In the genomic region with DNA sequence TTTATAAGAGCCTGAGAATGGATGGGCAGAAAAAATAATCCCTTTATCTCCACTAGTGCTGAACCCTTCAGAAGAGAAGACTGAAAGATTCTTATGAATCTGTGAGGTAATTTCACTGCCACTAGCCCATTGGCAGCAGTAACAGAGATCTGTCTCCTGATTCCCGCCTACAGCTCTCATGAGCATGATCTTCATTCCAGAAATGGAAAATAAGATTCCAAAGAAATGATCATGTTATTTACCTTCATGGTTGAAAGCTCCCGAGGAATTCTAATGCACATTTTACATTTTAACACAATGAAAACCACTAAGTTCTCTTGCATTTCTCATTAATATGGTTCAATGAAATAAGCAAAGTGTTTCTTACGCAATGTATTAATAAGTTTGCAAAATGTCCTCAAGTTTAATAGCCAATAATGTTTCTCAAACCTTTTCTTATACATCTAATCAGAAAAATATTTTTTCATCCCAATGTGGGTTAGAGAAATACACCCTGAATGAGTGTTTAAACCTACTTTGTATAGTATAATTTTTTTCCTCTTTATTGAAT, we compare ENCODE assay signal across 17 cellular contexts.
A peak's percentile ranks its signal among the peaks of the same experiment; 100 is the strongest.
DNase-seq lines count a peak whose midpoint lies in the region; ATAC-seq, FAIRE-seq and TF ChIP-seq lines count a peak whose summit lies in the region.
"Had no signal": no experiment of that assay in that cellular context is flagged by ENCODE, and none has a peak within 500 bp of the region (broad histone marks: within the 10 kb centered on the region; RNA-seq: fewer than 3 reads in every experiment).

No MANE protein-coding gene starts in this region.

- FAIRE-seq in RCC 7860 (lab: Jason Lieb, UNC) (peak; percentile 83), GM12892 (lab: Jason Lieb, UNC) (no peak)

- DNase-seq in HK-2 (ENCODE audit: unreplicated experiment) (peak; percentile 14), RCC 7860 (ENCODE audit: low spot score) (peak; percentile 69), iPS-NIHi11 (ENCODE audit: low spot score) (peak; percentile 17), non-pigmented ciliary epithelial cell (ENCODE audit: low read depth) (peak; percentile 37), GM12892 (ENCODE audit: insufficient read length) (no peak), 8988T (no peak)
- DNase-seq: AML-193, DND-41, HCEC 1CT, KG1, MV-4-11, NCI-H1694 treated with DMSO at 0.1 percent for 48 hours, NCI-H510A treated with DMSO at 0.1 percent for 48 hours, NCI-H774, PC-9, SJCRH30 had no signal

- ATAC-seq in GM18873 (IDR thresholded peaks at IDR 0.05; ENCODE audit: low FRiP score, unreplicated experiment), result no peak

- no peak for TF ChIP-seq POLR2A in GM12892 (IDR thresholded peaks at IDR 0.05; ENCODE audit: low read depth, low read length)

Comparison
In these comparisons a context has a peak if more than half of its experiments do, and no peak if none do; other contexts are left out.
1. DNase-seq: peak in HK-2 (single experiment), RCC 7860 (single experiment), iPS-NIHi11 (single experiment) and non-pigmented ciliary epithelial cell (single experiment); none in GM12892 (single experiment) and 8988T (single experiment).